Comparison of ENCODE assay signal across 8 cellular contexts in the genomic region with DNA sequence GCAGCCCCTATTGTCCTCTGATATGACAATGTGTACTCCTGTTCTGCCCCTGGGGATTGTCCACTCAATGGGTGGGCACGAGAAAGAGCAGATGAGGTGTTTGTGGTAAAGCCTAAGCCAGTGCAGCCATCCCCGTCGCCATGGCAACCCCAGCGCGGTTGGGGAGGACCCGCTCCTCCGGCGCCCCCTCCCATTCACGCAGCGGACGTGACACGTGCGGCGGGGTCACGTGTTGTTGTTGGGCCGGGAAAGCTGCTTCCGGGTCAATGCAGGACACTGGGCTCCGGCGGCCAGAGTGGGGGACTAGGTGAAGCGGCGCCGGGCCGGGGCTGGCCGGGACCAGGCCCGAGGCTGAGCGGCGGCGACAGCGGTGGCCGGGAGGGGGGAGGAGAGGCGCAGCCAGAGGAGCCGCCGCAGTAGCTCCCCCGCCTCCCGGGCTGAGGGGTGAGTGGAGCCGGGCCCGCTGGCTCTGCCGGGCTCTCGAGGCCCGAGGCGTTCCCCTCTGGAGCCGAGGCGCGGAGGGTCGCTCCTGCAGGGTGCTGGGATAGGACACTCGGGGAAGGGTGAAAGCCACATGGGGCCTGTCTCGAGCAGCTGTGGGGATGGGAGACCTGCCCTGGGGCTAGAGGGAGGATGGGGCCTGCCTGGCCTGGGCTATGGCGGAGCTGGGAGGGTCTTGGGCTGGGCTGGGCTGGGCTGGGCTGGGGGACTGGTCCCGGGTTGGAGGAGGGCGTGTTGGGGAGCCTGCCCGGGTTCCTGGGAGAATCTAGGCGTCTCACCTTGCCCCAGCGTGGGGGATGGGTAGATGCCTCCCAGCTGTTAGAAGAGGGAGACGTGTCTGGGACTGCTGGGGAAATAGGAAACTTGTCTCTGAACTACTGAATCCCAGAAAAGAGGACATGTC. TPM values are rescaled to one million over a fixed set of nuclear protein-coding genes. Genes with fewer than 3 reads are reported as not detected.
A peak's percentile ranks its signal among the peaks of the same experiment; 100 is the strongest.
DNase-seq lines count a peak whose midpoint lies in the region; ATAC-seq lines count a peak whose summit lies in the region.

A gene with protein sequence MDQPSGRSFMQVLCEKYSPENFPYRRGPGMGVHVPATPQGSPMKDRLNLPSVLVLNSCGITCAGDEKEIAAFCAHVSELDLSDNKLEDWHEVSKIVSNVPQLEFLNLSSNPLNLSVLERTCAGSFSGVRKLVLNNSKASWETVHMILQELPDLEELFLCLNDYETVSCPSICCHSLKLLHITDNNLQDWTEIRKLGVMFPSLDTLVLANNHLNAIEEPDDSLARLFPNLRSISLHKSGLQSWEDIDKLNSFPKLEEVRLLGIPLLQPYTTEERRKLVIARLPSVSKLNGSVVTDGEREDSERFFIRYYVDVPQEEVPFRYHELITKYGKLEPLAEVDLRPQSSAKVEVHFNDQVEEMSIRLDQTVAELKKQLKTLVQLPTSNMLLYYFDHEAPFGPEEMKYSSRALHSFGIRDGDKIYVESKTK (plus strand): TSS at position 255 of the 904 bp plus-strand sequence. CDS start 21,589 bp downstream, outside the sequence.

- no peaks in the 10 kb centered on the region for H3K36me3 ChIP-seq in mesendoderm (ENCODE audit: control insufficient read depth, insufficient read depth, low read length)

- peak within 1 kb of the TSS; percentile 89 for H3K56ac ChIP-seq in mesendoderm (ENCODE audit: low read length)

- H4K8ac ChIP-seq in mesendoderm (ENCODE audit: low read depth, low read length), result no peak within 1 kb of the TSS

- no peak within 1 kb of the TSS for H2AK5ac ChIP-seq in mesendoderm (ENCODE audit: low read length)

- H3K79me1 ChIP-seq in mesendoderm (ENCODE audit: low read length), result peaks cover 12% of the 10 kb centered on the region

- no peak within 1 kb of the TSS for H3K18ac ChIP-seq in mesendoderm (ENCODE audit: low read length)

- H3K4me3 Mint-ChIP-seq in effector memory CD8-positive, alpha-beta T cell, result peak within 1 kb of the TSS; percentile 93 to 96

- peak; percentile 59 for DNase-seq in CD1c-positive myeloid dendritic cell (ENCODE audit: extremely low spot score)
- DNase-seq in NCI-H82 treated with DMSO at 0.1 percent for 48 hours (lab: John Stamatoyannopoulos, UW; ENCODE audit: unreplicated experiment), result peak; percentile 45
- peak; percentile 90 for DNase-seq in activated CD8-positive, alpha-beta memory T cell treated with anti-CD3 and anti-CD28 coated beads for 24 hours
- DNase-seq in effector memory CD8-positive, alpha-beta T cell, result peak; percentile 54 to 62 (median 56)
- DNase-seq in mesendoderm, result peak; percentile 97
- DNase-seq in stimulated activated CD8-positive, alpha-beta memory T cell treated with anti-CD3 and anti-CD28 coated beads, Interleukin-15, amount 100 ng/mL, for 1 hour (ENCODE audit: low read depth), result peak; percentile 57

- H3K36me3 Mint-ChIP-seq in effector memory CD8-positive, alpha-beta T cell (ENCODE audit: insufficient read depth), result peaks cover 6% of the 10 kb centered on the region

- ATAC-seq in GM19372 (IDR thresholded peaks at IDR 0.05; ENCODE audit: low read depth, unreplicated experiment), result peak; percentile 98
- peak; percentile 88 for ATAC-seq in HG03558 (IDR thresholded peaks at IDR 0.05; ENCODE audit: extremely low read depth, unreplicated experiment)
- peak; percentile 79 for ATAC-seq in effector memory CD8-positive, alpha-beta T cell (replicated peaks)

- H3K4me3 ChIP-seq in mesendoderm (ENCODE audit: low read length), result peak within 1 kb of the TSS; percentile 83

- H2BK15ac ChIP-seq in mesendoderm (replicated peaks; ENCODE audit: low read depth), result no peak within 1 kb of the TSS

- no CpG with 5 or more reads among the region's 54 CpGs for WGBS in mesendoderm (ENCODE audit: extremely low coverage, insufficient coverage, low lambda C conversion rate)

- H3K9ac ChIP-seq in mesendoderm (ENCODE audit: low read length), result peak within 1 kb of the TSS; percentile 87

- no peaks in the 10 kb centered on the region for H3K9me3 Mint-ChIP-seq in effector memory CD8-positive, alpha-beta T cell

- H3K27ac Mint-ChIP-seq in effector memory CD8-positive, alpha-beta T cell, result peak within 1 kb of the TSS; percentile 96 to 98

- peaks cover 25% of the 10 kb centered on the region for H3K79me2 ChIP-seq in mesendoderm (ENCODE audit: control insufficient read depth, insufficient read depth, low read length)

- peak within 1 kb of the TSS; percentile 70 for H3K4me2 ChIP-seq in mesendoderm (ENCODE audit: low read length)

- no peak within 1 kb of the TSS for H2BK5ac ChIP-seq in mesendoderm (ENCODE audit: low read length)

- H3K23ac ChIP-seq in mesendoderm (ENCODE audit: low read length), result no peak within 1 kb of the TSS

- H3K4me1 ChIP-seq in mesendoderm (ENCODE audit: control insufficient read depth, low read depth, low read length), result peaks cover 5% of the 10 kb centered on the region

- H3K27me3 ChIP-seq in mesendoderm (ENCODE audit: insufficient read depth, low read length, poor library complexity), result no peaks in the 10 kb centered on the region

- H3K4me1 Mint-ChIP-seq in effector memory CD8-positive, alpha-beta T cell (ENCODE audit: low read depth in 2 of 2), result peaks cover 21 to 29% of the 10 kb centered on the region in 2 donors

- peaks cover 20% of the 10 kb centered on the region in 2 donors for H3K27me3 Mint-ChIP-seq in effector memory CD8-positive, alpha-beta T cell

- H3K27ac ChIP-seq in mesendoderm (ENCODE audit: low read depth, low read length), result peak within 1 kb of the TSS; percentile 56

- H2BK120ac ChIP-seq in mesendoderm (ENCODE audit: low read depth, low read length), result no peak within 1 kb of the TSS

- no peak within 1 kb of the TSS for H3K4ac ChIP-seq in mesendoderm (ENCODE audit: low read depth, low read length)

- no peak within 1 kb of the TSS for H4K5ac ChIP-seq in mesendoderm (ENCODE audit: low read length)

RNA-seq across cellular contexts. Expression of the gene that starts here (rescaled TPM):
- 6.0 TPM for polyA plus RNA-seq in mesendoderm (2013, experiment 1 of 2)
- 6.6 TPM for polyA plus RNA-seq in mesendoderm (2013, experiment 2 of 2)

Comparison
In these comparisons a context has a peak if more than half of its experiments do, and no peak if none do; other contexts are left out.
1. Peak in every context shown above with its lines: DNase-seq, ATAC-seq, H3K4me3 ChIP-seq and H3K27ac ChIP-seq.
2. DNase-seq: peak in every context shown above with its lines; median percentile 97 in mesendoderm; 90 in activated CD8-positive, alpha-beta memory T cell treated with anti-CD3 and anti-CD28 coated beads for 24 hours; 59 in CD1c-positive myeloid dendritic cell; 57 in stimulated activated CD8-positive, alpha-beta memory T cell treated with anti-CD3 and anti-CD28 coated beads, Interleukin-15, amount 100 ng/mL, for 1 hour; 56 in effector memory CD8-positive, alpha-beta T cell; 45 in NCI-H82 treated with DMSO at 0.1 percent for 48 hours.